ENCODE assay signal across 15 cellular contexts in the genomic region with DNA sequence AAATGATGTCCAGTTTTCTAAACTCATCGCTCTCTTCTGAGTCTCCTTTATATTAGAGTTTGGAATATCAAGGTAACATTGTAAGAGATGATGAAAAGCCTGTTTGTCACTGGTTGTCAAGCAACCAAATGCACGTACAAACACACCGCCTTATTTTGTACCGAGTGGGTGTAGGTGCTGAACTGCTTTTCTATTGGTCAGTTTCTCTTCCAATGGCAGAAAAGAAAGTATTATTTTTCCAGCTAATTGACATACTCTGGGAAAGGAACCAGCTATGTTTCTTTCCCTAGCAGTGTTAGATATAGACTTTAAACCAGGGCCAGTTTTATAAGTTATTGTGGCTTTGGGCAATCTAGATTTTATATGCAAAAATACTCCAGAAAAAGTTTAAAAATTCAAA. TPM values are rescaled to one million over a fixed set of nuclear protein-coding genes. Genes with fewer than 3 reads are reported as not detected.
DNase-seq lines count a peak whose midpoint lies in the region; ATAC-seq and TF ChIP-seq lines count a peak whose summit lies in the region.
"Had no signal": no experiment of that assay in that cellular context is flagged by ENCODE, and none has a peak within 500 bp of the region (broad histone marks: within the 10 kb centered on the region; RNA-seq: fewer than 3 reads in every experiment).

No MANE protein-coding gene starts in this region.

- H3K27me3 ChIP-seq in RWPE2 (ENCODE audit: insufficient read depth, poor library complexity, severe bottlenecking), result no peaks in the 10 kb centered on the region
- H3K27me3 ChIP-seq: BLaER1 had no signal

- no peaks in the 10 kb centered on the region for H3K4me1 Mint-ChIP-seq in glutamatergic neuron (ENCODE audit: low read depth, unreplicated experiment)
- no peaks in the 10 kb centered on the region for H3K4me1 Mint-ChIP-seq in stimulated activated naive CD8-positive, alpha-beta T cell treated with anti-CD3 and anti-CD28 coated beads, Interleukin-15, amount 100 ng/mL, for 72 hours
- H3K4me1 Mint-ChIP-seq: neural progenitor cell had no signal

- ATAC-seq in RWPE2 (ENCODE audit: low read depth), result peak; percentile 21; the same call in 1 of the 3 replicates
- ATAC-seq in GM18867 (IDR thresholded peaks at IDR 0.05; ENCODE audit: unreplicated experiment), result no peak
- ATAC-seq in stimulated activated naive CD8-positive, alpha-beta T cell treated with anti-CD3 and anti-CD28 coated beads, Interleukin-15, amount 100 ng/mL, for 72 hours, result no peak
- ATAC-seq: Panc1 had no signal

- no peaks in the 10 kb centered on the region for H3K4me1 ChIP-seq in RWPE2 (ENCODE audit: insufficient read depth, poor library complexity, severe bottlenecking)
- H3K4me1 ChIP-seq: BLaER1, neural progenitor cell had no signal

- H3K9me3 Mint-ChIP-seq in glutamatergic neuron (ENCODE audit: unreplicated experiment), result no peaks in the 10 kb centered on the region
- no peaks in the 10 kb centered on the region for H3K9me3 Mint-ChIP-seq in stimulated activated naive CD8-positive, alpha-beta T cell treated with anti-CD3 and anti-CD28 coated beads, Interleukin-15, amount 100 ng/mL, for 72 hours
- H3K9me3 Mint-ChIP-seq: neural progenitor cell, type B pancreatic cell had no signal

- H3K27ac Mint-ChIP-seq in glutamatergic neuron (ENCODE audit: unreplicated experiment), result no peak overlapping the region
- no peak overlapping the region for H3K27ac Mint-ChIP-seq in stimulated activated naive CD8-positive, alpha-beta T cell treated with anti-CD3 and anti-CD28 coated beads, Interleukin-15, amount 100 ng/mL, for 72 hours
- H3K27ac Mint-ChIP-seq: neural progenitor cell, type B pancreatic cell had no signal

- no peak overlapping the region for H3K4me3 Mint-ChIP-seq in glutamatergic neuron (ENCODE audit: unreplicated experiment)
- no peak overlapping the region for H3K4me3 Mint-ChIP-seq in stimulated activated naive CD8-positive, alpha-beta T cell treated with anti-CD3 and anti-CD28 coated beads, Interleukin-15, amount 100 ng/mL, for 72 hours
- H3K4me3 Mint-ChIP-seq: neural progenitor cell, type B pancreatic cell had no signal

- no peaks in the 10 kb centered on the region for H3K36me3 Mint-ChIP-seq in glutamatergic neuron (ENCODE audit: unreplicated experiment)
- H3K36me3 Mint-ChIP-seq: neural progenitor cell, type B pancreatic cell had no signal

- H3K27me3 Mint-ChIP-seq in glutamatergic neuron (ENCODE audit: unreplicated experiment), result no peaks in the 10 kb centered on the region
- H3K27me3 Mint-ChIP-seq in stimulated activated naive CD8-positive, alpha-beta T cell treated with anti-CD3 and anti-CD28 coated beads, Interleukin-15, amount 100 ng/mL, for 72 hours, result no peaks in the 10 kb centered on the region
- H3K27me3 Mint-ChIP-seq: type B pancreatic cell had no signal

- H3K36me3 ChIP-seq in RWPE2 (ENCODE audit: low read depth), result no peaks in the 10 kb centered on the region
- H3K36me3 ChIP-seq: BLaER1, neural progenitor cell had no signal

- DNase-seq in COLO829 (ENCODE audit: low spot score), result peak; percentile 73
- DNase-seq in RWPE2 (ENCODE audit: low spot score), result no peak
- DNase-seq in fibroblast of pulmonary artery (ENCODE audit: low read depth), result peak; percentile 55
- peak; percentile 85 for DNase-seq in midbrain (lab: John Stamatoyannopoulos, UW)
- no peak for DNase-seq in glutamatergic neuron
- no peak for DNase-seq in islet precursor cell
- DNase-seq in stimulated activated naive CD8-positive, alpha-beta T cell treated with anti-CD3 and anti-CD28 coated beads, Interleukin-15, amount 100 ng/mL, for 72 hours, result no peak
- DNase-seq: NCI-H146; stimulated activated CD4-positive, alpha-beta T cell treated with anti-CD3 and anti-CD28 coated beads, Interleukin-2, amount 100 ng/mL, for 48 hours had no signal

- no peak for TF ChIP-seq CTCF in RWPE2 (IDR thresholded peaks at IDR 0.05; ENCODE audit: poor library complexity, severe bottlenecking)
- no peak for TF ChIP-seq CTCF in fibroblast of pulmonary artery (IDR thresholded peaks at IDR 0.05; ENCODE audit: low read length, missing control alignments)
- TF ChIP-seq CTCF in glutamatergic neuron (IDR thresholded peaks at IDR 0.05; ENCODE audit: partially characterized antibody, unreplicated experiment), result no peak

- no peak overlapping the region for H3K27ac ChIP-seq in RWPE2 (ENCODE audit: poor library complexity, severe bottlenecking)
- H3K27ac ChIP-seq: BLaER1, neural progenitor cell, VCaP had no signal

- H3K9me3 ChIP-seq in RWPE2 (ENCODE audit: severe bottlenecking), result no peaks in the 10 kb centered on the region
- H3K9me3 ChIP-seq: BLaER1 had no signal

- no peak overlapping the region for H3K4me3 ChIP-seq in RWPE2 (ENCODE audit: severe bottlenecking)
- H3K4me3 ChIP-seq in fibroblast of pulmonary artery (replicated peaks; ENCODE audit: low read depth, low read length), result no peak overlapping the region
- H3K4me3 ChIP-seq: BLaER1, neural progenitor cell had no signal

RNA-seq across cellular contexts. Expression of a gene that starts 6.6 kb away (rescaled TPM):
- total RNA-seq in glutamatergic neuron (ENCODE audit: unreplicated experiment), result 19.0 TPM

Comparison
In these comparisons a context has a peak if more than half of its experiments do, and no peak if none do; other contexts are left out.
1. DNase-seq: peak in COLO829 (single experiment), fibroblast of pulmonary artery (single experiment) and midbrain (single experiment); none in RWPE2 (single experiment), glutamatergic neuron (single experiment), islet precursor cell (single experiment) and stimulated activated naive CD8-positive, alpha-beta T cell treated with anti-CD3 and anti-CD28 coated beads, Interleukin-15, amount 100 ng/mL, for 72 hours (0 of 2).